ENCODE assay signal across 28 cellular contexts in genomic region chr1:113103048-113103447, GRCh38. TPM values are rescaled to one million over a fixed set of nuclear protein-coding genes. Genes with fewer than 3 reads are reported as not detected.
DNase-seq lines count a peak whose midpoint lies in the region; ATAC-seq and TF ChIP-seq lines count a peak whose summit lies in the region.
"Had no signal": no experiment of that assay in that cellular context is flagged by ENCODE, and none has a peak within 500 bp of the region (broad histone marks: within the 10 kb centered on the region; RNA-seq: fewer than 3 reads in every experiment).

No MANE protein-coding gene starts in this region.

- H3K27me3 Mint-ChIP-seq in Caco-2 (ENCODE audit: insufficient read depth, unreplicated experiment) = no peaks in the 10 kb centered on the region
- H3K27me3 Mint-ChIP-seq: activated CD4-positive, alpha-beta memory T cell treated with anti-CD3 and anti-CD28 coated beads for 36 hours; activated naive CD8-positive, alpha-beta T cell; dendritic cell treated with granulocyte-macrophage colony-stimulating factor and Interleukin-4, amounts not matched to agents 40 ng/mL and 50 ng/mL, for 4 days; stimulated activated naive B cell treated with anti-CD40 and anti-IgM and Interleukin-4, amounts not matched to agents 10 μg/mL and 1 μg/mL and 100 μg/mL, for 72 hours had no signal

- H3K4me1 ChIP-seq in Caco-2 (no peaks in the 10 kb centered on the region), HCT116 (ENCODE audit: control insufficient read depth in 1 of 2, insufficient read depth in 2 of 2, low read length in 2 of 2) (peaks cover 11 to 13% of the 10 kb centered on the region in 2 experiments), mucosa of descending colon (ENCODE audit: low read depth) (no peaks in the 10 kb centered on the region)
- H3K4me1 ChIP-seq: right lobe of liver, SJSA1, uterus had no signal

- H3K9me3 ChIP-seq in Caco-2 = no peaks in the 10 kb centered on the region
- H3K9me3 ChIP-seq in HCT116 (ENCODE audit: control insufficient read depth in 1 of 2, insufficient read depth in 1 of 2, low read depth in 1 of 2, low read length in 2 of 2) = no peaks in the 10 kb centered on the region
- H3K9me3 ChIP-seq in mucosa of descending colon = no peaks in the 10 kb centered on the region
- H3K9me3 ChIP-seq: neutrophil, right lobe of liver, SJSA1, uterus had no signal

- H3K27me3 ChIP-seq in Caco-2 (replicated peaks; ENCODE audit: control insufficient read depth, insufficient read depth, low read length) = no peaks in the 10 kb centered on the region
- H3K27me3 ChIP-seq in HCT116 (ENCODE audit: insufficient read depth, low read length) = no peaks in the 10 kb centered on the region
- H3K27me3 ChIP-seq: neutrophil, right lobe of liver, SJSA1, uterus had no signal

- ATAC-seq in HCT116 = no peak
- peak; percentile 51 for ATAC-seq in mucosa of descending colon
- no peak for ATAC-seq in HG02623 (IDR thresholded peaks at IDR 0.05; ENCODE audit: unreplicated experiment)
- no peak for ATAC-seq in activated CD4-positive, CD25-positive, alpha-beta regulatory T cell treated with anti-CD3 and anti-CD28 coated beads, Interleukin-2, amount 50 U/mL, for 24 hours
- no peak for ATAC-seq in GM19452 (IDR thresholded peaks at IDR 0.05; ENCODE audit: unreplicated experiment)
- ATAC-seq: right lobe of liver; stimulated activated naive B cell treated with anti-CD40 and anti-IgM and Interleukin-4, amounts not matched to agents 10 μg/mL and 1 μg/mL and 100 μg/mL, for 72 hours had no signal

- peak overlapping the region; percentile 6; the same call in 1 of the 2 replicates for H3K4me2 ChIP-seq in HCT116 (ENCODE audit: low read length)

- peaks cover 24% of the 10 kb centered on the region for H3K4me1 Mint-ChIP-seq in Caco-2 (ENCODE audit: low read depth, unreplicated experiment)
- H3K4me1 Mint-ChIP-seq: CD14-positive monocyte, endodermal cell, H9 had no signal

- H3K4me3 Mint-ChIP-seq in Caco-2 (ENCODE audit: unreplicated experiment) = peak overlapping the region; percentile 39
- H3K4me3 Mint-ChIP-seq: activated CD4-positive, alpha-beta memory T cell treated with anti-CD3 and anti-CD28 coated beads for 36 hours; activated naive CD8-positive, alpha-beta T cell; CD14-positive monocyte; dendritic cell treated with granulocyte-macrophage colony-stimulating factor and Interleukin-4, amounts not matched to agents 40 ng/mL and 50 ng/mL, for 4 days; endodermal cell; H9; stimulated activated naive B cell treated with anti-CD40 and anti-IgM and Interleukin-4, amounts not matched to agents 10 μg/mL and 1 μg/mL and 100 μg/mL, for 72 hours had no signal

- intact Hi-C loops in Caco-2 (cut with micrococcal nuclease; ENCODE audit: unreplicated experiment) (no loop called here), HCT116 (cut with micrococcal nuclease) (no loop called here), mucosa of descending colon (cut with DNase I, micrococcal nuclease) (no loop called here)

- no peaks in the 10 kb centered on the region for H3K9me2 ChIP-seq in HCT116 (ENCODE audit: insufficient read depth)

- no peaks in the 10 kb centered on the region for H3K9me3 Mint-ChIP-seq in Caco-2 (ENCODE audit: unreplicated experiment)
- H3K9me3 Mint-ChIP-seq: activated CD4-positive, alpha-beta memory T cell treated with anti-CD3 and anti-CD28 coated beads for 36 hours; CD14-positive monocyte; dendritic cell treated with granulocyte-macrophage colony-stimulating factor and Interleukin-4, amounts not matched to agents 40 ng/mL and 50 ng/mL, for 4 days; endodermal cell; H9; stimulated activated naive B cell treated with anti-CD40 and anti-IgM and Interleukin-4, amounts not matched to agents 10 μg/mL and 1 μg/mL and 100 μg/mL, for 72 hours had no signal

- peak in 1 of 2 experiments; percentile 34 for DNase-seq in Caco-2
- DNase-seq in HCT116 (ENCODE audit: low read depth, low spot score) = peak; percentile 0
- DNase-seq in mucosa of descending colon = peak in 1 of 3 donors; percentile 17
- DNase-seq: activated CD4-positive, alpha-beta memory T cell treated with anti-CD3 and anti-CD28 coated beads for 36 hours; activated CD4-positive, CD25-positive, alpha-beta regulatory T cell; activated CD8-positive, alpha-beta memory T cell treated with anti-CD3 and anti-CD28 coated beads, Interleukin-2, amount 50 U/mL, for 48 hours; activated effector memory CD4-positive, alpha-beta T cell treated with Interleukin-2 at 50 U/mL for 16 hours; anterior cingulate cortex; endodermal cell; H9; KG1; mesendoderm; NCI-H1436; NCI-H2081 treated with DMSO at 0.1 percent for 48 hours; NCI-H524; right lobe of liver; stimulated activated CD4-positive, alpha-beta T cell treated with anti-CD3 and anti-CD28 coated beads, Interleukin-4, amount 100 ng/mL, for 1 hour; stimulated activated naive B cell treated with anti-CD40 and anti-IgM and Interleukin-4, amounts not matched to agents 10 μg/mL and 1 μg/mL and 100 μg/mL, for 72 hours; uterus had no signal

- H3K9ac ChIP-seq in HCT116 (ENCODE audit: low read length) = no peak overlapping the region

- no peaks in the 10 kb centered on the region for H3K79me2 ChIP-seq in HCT116 (ENCODE audit: insufficient read depth, low read length)

- H3K36me3 Mint-ChIP-seq in Caco-2 (ENCODE audit: insufficient read depth, unreplicated experiment) = peaks cover 61% of the 10 kb centered on the region

- no peaks in the 10 kb centered on the region for H4K20me1 ChIP-seq in HCT116 (ENCODE audit: insufficient read depth)

- CTCF ChIA-PET in Caco-2 (lab: Charles Lee) (no interaction called here), HCT116 (lab: Charles Lee) (no interaction called here)

- H2AFZ ChIP-seq in HCT116 (ENCODE audit: low read depth, low read length, poor library complexity, severe bottlenecking) = no peak overlapping the region

- BruUV-seq in Caco-2 (replicated peaks; lab: Mats Ljungman, UMichigan) (no TSS peak), HCT116 (replicated peaks; lab: Mats Ljungman, UMichigan) (no TSS peak)

- RAD21 ChIA-PET in HCT116 (lab: Charles Lee; ENCODE audit: low non-redundant PET in 1 of 2, low total read pairs in 2 of 2, uncharacterized antibody in 2 of 2, unreplicated experiment in 2 of 2) = no interaction called here

- H3K36me3 ChIP-seq in Caco-2 (ENCODE audit: control insufficient read depth, insufficient read depth, low read length) = no peaks in the 10 kb centered on the region
- H3K36me3 ChIP-seq in HCT116 (ENCODE audit: control insufficient read depth in 1 of 2, insufficient read depth in 2 of 2, low read length in 2 of 2) = peaks cover 42 to 67% of the 10 kb centered on the region in 2 experiments
- peaks cover 4% of the 10 kb centered on the region for H3K36me3 ChIP-seq in mucosa of descending colon (ENCODE audit: low read depth)
- H3K36me3 ChIP-seq: uterus had no signal

- H3K4me3 ChIP-seq in Caco-2 (ENCODE audit: low read depth, low read length) (no peak overlapping the region), HCT116 (replicated peaks in 1 of 2; ENCODE audit: low read depth in 1 of 2, low read length in 2 of 2) (no peak overlapping the region), mucosa of descending colon (no peak overlapping the region)
- H3K4me3 ChIP-seq: right lobe of liver, SJSA1, uterus had no signal

- TF ChIP-seq CTCF in Caco-2 (IDR thresholded peaks at IDR 0.05; ENCODE audit: insufficient read depth in 1 of 2, low read depth in 1 of 2, low read length in 1 of 2, severe bottlenecking in 1 of 2, unreplicated experiment in 1 of 2) (no peak), HCT116 (IDR thresholded peaks at IDR 0.05 in 2 of 3, conservative IDR thresholded peaks at IDR 0.05 in 1 of 3; ENCODE audit: borderline replicate concordance in 1 of 3, insufficient read depth in 1 of 3, low read depth in 2 of 3, low read length in 2 of 3) (no peak), VCaP (conservative IDR thresholded peaks at IDR 0.05) (no peak), mucosa of descending colon (IDR thresholded peaks at IDR 0.05) (no peak)

- H3K27ac ChIP-seq in HCT116 (ENCODE audit: low read depth, low read length) = no peak overlapping the region
- peak overlapping the region; percentile 36 for H3K27ac ChIP-seq in VCaP
- H3K27ac ChIP-seq: neutrophil, right lobe of liver, SJSA1, uterus had no signal

- H3K27ac Mint-ChIP-seq in Caco-2 (ENCODE audit: unreplicated experiment) = no peak overlapping the region
- H3K27ac Mint-ChIP-seq: activated CD4-positive, alpha-beta memory T cell treated with anti-CD3 and anti-CD28 coated beads for 36 hours; activated naive CD8-positive, alpha-beta T cell; dendritic cell treated with granulocyte-macrophage colony-stimulating factor and Interleukin-4, amounts not matched to agents 40 ng/mL and 50 ng/mL, for 4 days; endodermal cell; stimulated activated naive B cell treated with anti-CD40 and anti-IgM and Interleukin-4, amounts not matched to agents 10 μg/mL and 1 μg/mL and 100 μg/mL, for 72 hours had no signal

- no peak for TF ChIP-seq RAD21 in HCT116 (IDR thresholded peaks at IDR 0.05; ENCODE audit: low read depth)

- POLR2A ChIA-PET in Caco-2 (lab: Charles Lee) (no interaction called here), HCT116 (lab: Charles Lee) (no interaction called here)

- no peak for TF ChIP-seq POLR2A in HCT116 (IDR thresholded peaks at IDR 0.05; ENCODE audit: borderline replicate concordance, extremely low read depth, insufficient read depth, insufficient read length)

TF ChIP-seq in HCT116, 20 proteins besides CTCF, POLR2A, EP300 and RAD21 (continues in another document):
- TF ChIP-seq JUND (IDR thresholded peaks at IDR 0.05) = no peak

RNA-seq across cellular contexts. Expression of gene LRIG2, which starts 30.1 kb away (rescaled TPM):
- total RNA-seq in Caco-2 (2022) = 10.7 and 14.4 TPM in 2 replicates
- 13.5 TPM for total RNA-seq in HCT116 (2021; ENCODE audit: unreplicated experiment)
- 5.4 and 5.8 TPM in 2 replicates for polyA plus RNA-seq in HCT116 (2012)
- 10 to 100 TPM; 15.4 to 26.8 (median 16.4) TPM for total RNA-seq in mucosa of descending colon
